In the genomic region with DNA sequence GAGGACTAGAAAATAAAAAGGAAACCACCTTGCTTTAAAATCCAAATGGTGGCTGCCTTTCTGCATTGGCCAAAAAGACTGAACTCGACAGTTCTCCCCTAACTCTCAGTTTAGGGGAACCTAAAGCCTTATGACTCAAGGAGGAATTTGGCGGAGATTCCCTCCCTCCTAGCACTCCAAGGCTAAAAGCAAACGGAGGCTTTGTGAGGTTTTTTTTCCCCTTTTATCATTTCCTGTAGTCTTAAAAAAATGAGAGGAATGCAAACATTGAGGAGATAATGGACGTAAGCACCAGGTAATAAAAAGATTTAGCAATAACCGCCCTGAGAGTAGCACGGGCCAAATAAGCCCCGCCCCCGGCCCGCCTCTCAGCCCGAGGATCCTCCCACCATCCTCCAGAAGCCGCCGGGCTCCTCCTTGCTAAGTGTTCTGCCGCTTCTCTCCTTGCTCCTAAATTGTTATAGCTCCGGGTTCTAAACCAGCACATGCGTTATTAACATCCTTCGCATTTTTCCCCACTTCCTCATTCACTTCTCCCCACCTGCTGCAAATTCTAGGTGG, we compare ENCODE assay signal across 8 cellular contexts. TPM values are rescaled to one million over a fixed set of nuclear protein-coding genes. Genes with fewer than 3 reads are reported as not detected.
DNase-seq lines count a peak whose midpoint lies in the region; ATAC-seq and TF ChIP-seq lines count a peak whose summit lies in the region.

No MANE protein-coding gene starts in this region.

- H3K27me3 Mint-ChIP-seq in type B pancreatic cell = peaks cover 4% of the 10 kb centered on the region

- peak overlapping the region; percentile 84 for H3K27ac Mint-ChIP-seq in type B pancreatic cell

- H3K27me3 ChIP-seq in parathyroid adenoma (ENCODE audit: control insufficient read depth, insufficient read depth, low read length) = no peaks in the 10 kb centered on the region

- peak overlapping the region; percentile 63 for H3K4me3 Mint-ChIP-seq in type B pancreatic cell

- peak; percentile 74 for DNase-seq in Ammon's horn (ENCODE audit: low spot score)
- peak; percentile 81 for DNase-seq in HCEC 1CT
- DNase-seq in RKO (ENCODE audit: low spot score) = peak; percentile 75
- peak; percentile 47 for DNase-seq in activated gamma-delta T cell treated with anti-CD3 and anti-CD28 coated beads, Interleukin-2, amount 50 U/mL, for 16 hours (ENCODE audit: low read depth)
- peak; percentile 76 for DNase-seq in globus pallidus (ENCODE audit: low spot score)
- no peak for DNase-seq in type B pancreatic cell (ENCODE audit: extremely low spot score, unreplicated experiment)

- no peaks in the 10 kb centered on the region for H3K36me3 ChIP-seq in parathyroid adenoma (ENCODE audit: control insufficient read depth, insufficient read depth, low read length)

- no peaks in the 10 kb centered on the region for H3K9me3 Mint-ChIP-seq in type B pancreatic cell

- H2AFZ ChIP-seq in parathyroid adenoma = peak overlapping the region; percentile 65

- H3K9ac ChIP-seq in parathyroid adenoma = no peak overlapping the region

- peaks cover 17% of the 10 kb centered on the region for H3K4me1 ChIP-seq in parathyroid adenoma

- H3K27ac ChIP-seq in parathyroid adenoma = peak overlapping the region; percentile 13

- H3K4me3 ChIP-seq in parathyroid adenoma (ENCODE audit: low read depth, low read length) = peak overlapping the region; percentile 21

- H3K36me3 Mint-ChIP-seq in type B pancreatic cell = no peaks in the 10 kb centered on the region

- H3K9me3 ChIP-seq in parathyroid adenoma (ENCODE audit: control insufficient read depth, low read length) = no peaks in the 10 kb centered on the region

- H3K4me2 ChIP-seq in parathyroid adenoma (ENCODE audit: low read length) = peak overlapping the region; percentile 25

- H3K79me2 ChIP-seq in parathyroid adenoma = no peaks in the 10 kb centered on the region

- TF ChIP-seq CTCF in parathyroid adenoma (IDR thresholded peaks at IDR 0.05) (no peak), type B pancreatic cell (conservative IDR thresholded peaks at IDR 0.05) (no peak)

- ATAC-seq in HG03139 (IDR thresholded peaks at IDR 0.05; ENCODE audit: unreplicated experiment) = no peak

- H3K4me1 Mint-ChIP-seq in type B pancreatic cell (ENCODE audit: unreplicated experiment) = peaks cover 33% of the 10 kb centered on the region

RNA-seq across cellular contexts. Expression of a gene that starts 5.8 kb away (rescaled TPM):
- 27.3 and 48.4 TPM in 2 replicates for total RNA-seq in type B pancreatic cell (ENCODE audit: low replicate concordance)
